ENCODE assay signal across 1 cellular context in the genomic region with DNA sequence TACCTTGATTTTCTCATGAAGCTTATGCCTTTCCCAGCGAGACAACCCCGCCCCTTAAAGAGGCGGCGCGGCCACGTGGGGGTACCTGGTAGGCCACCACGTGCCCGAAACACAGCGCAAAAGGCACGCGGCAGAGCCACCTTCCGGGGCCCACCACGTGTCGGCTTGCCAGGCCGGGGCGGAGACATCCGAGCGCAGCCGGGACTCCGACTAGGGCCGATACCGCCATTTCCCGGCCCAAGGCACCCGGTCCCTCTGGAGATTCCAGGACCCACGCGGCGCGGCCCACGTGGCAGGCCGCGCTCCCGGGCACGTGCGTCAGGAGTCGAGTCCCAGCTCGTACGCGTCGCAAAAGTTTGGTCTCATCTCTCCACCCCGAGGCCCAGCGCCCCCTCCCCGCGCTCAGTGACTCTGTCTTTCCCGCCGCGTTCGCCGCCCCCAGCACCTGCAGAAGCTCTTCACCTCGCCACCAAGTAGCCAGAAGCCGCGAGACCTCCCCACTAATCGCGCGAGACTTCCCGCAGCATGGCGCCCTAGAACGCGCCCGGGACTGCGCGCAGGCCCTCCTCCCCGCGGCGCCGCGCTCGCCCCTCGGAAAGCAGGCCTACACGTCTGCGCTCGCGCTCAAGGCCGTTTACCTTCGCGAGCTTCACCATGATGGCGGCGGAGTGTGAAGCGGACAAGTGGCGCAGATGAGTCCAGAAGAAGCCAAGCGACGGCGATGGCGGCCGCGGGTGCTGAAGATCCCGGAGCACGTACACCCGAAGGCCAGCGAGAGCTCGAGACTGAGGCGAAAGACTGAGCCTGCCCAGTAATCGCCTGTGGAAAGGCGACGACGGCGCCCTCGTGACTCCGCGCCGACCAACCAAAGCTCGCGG.
TF ChIP-seq lines count a peak whose summit lies in the region.

A gene with protein sequence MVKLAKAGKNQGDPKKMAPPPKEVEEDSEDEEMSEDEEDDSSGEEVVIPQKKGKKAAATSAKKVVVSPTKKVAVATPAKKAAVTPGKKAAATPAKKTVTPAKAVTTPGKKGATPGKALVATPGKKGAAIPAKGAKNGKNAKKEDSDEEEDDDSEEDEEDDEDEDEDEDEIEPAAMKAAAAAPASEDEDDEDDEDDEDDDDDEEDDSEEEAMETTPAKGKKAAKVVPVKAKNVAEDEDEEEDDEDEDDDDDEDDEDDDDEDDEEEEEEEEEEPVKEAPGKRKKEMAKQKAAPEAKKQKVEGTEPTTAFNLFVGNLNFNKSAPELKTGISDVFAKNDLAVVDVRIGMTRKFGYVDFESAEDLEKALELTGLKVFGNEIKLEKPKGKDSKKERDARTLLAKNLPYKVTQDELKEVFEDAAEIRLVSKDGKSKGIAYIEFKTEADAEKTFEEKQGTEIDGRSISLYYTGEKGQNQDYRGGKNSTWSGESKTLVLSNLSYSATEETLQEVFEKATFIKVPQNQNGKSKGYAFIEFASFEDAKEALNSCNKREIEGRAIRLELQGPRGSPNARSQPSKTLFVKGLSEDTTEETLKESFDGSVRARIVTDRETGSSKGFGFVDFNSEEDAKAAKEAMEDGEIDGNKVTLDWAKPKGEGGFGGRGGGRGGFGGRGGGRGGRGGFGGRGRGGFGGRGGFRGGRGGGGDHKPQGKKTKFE (minus strand): TSS at position 787 of the 878 bp plus-strand sequence. CDS start 131 bp downstream, at position 656.

TF ChIP-seq in HepG2, 621 proteins besides CTCF, POLR2A, EP300 and RAD21 (continued from another document and continues in another):
- TF ChIP-seq SPEN (CRISPR knock-in tag; IDR thresholded peaks at IDR 0.05; ENCODE audit: low read depth): no peak; the same call in none of the 2 replicates
- no peak; the same call in none of the 2 replicates for TF ChIP-seq ZNF333 (CRISPR knock-in tag; IDR thresholded peaks at IDR 0.05; ENCODE audit: borderline replicate concordance)
- no peak for TF ChIP-seq ZNF33A (CRISPR knock-in tag; IDR thresholded peaks at IDR 0.05; ENCODE audit: borderline replicate concordance)
- no peak; the same call in 1 of the 2 replicates for TF ChIP-seq BRCA1 (CRISPR knock-in tag; IDR thresholded peaks at IDR 0.05)
- peak; percentile 99 for TF ChIP-seq ZNF572 (CRISPR knock-in tag; IDR thresholded peaks at IDR 0.05)
- TF ChIP-seq, protein P1, sequence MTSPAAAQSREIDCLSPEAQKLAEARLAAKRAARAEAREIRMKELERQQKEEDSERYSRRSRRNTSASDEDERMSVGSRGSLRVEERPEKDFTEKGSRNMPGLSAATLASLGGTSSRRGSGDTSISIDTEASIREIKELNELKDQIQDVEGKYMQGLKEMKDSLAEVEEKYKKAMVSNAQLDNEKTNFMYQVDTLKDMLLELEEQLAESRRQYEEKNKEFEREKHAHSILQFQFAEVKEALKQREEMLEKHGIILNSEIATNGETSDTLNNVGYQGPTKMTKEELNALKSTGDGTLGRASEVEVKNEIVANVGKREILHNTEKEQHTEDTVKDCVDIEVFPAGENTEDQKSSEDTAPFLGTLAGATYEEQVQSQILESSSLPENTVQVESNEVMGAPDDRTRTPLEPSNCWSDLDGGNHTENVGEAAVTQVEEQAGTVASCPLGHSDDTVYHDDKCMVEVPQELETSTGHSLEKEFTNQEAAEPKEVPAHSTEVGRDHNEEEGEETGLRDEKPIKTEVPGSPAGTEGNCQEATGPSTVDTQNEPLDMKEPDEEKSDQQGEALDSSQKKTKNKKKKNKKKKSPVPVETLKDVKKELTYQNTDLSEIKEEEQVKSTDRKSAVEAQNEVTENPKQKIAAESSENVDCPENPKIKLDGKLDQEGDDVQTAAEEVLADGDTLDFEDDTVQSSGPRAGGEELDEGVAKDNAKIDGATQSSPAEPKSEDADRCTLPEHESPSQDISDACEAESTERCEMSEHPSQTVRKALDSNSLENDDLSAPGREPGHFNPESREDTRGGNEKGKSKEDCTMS (CRISPR knock-in tag; conservative IDR thresholded peaks at IDR 0.05): peak; percentile 87
- TF ChIP-seq, protein P2, sequence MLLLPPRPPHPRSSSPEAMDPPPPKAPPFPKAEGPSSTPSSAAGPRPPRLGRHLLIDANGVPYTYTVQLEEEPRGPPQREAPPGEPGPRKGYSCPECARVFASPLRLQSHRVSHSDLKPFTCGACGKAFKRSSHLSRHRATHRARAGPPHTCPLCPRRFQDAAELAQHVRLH (CRISPR knock-in tag; IDR thresholded peaks at IDR 0.05; ENCODE audit: borderline replicate concordance, low read depth): peak; percentile 75; the same call in 1 of the 2 replicates
- peak; percentile 79 for TF ChIP-seq ETV6 (CRISPR knock-in tag; conservative IDR thresholded peaks at IDR 0.05)
- TF ChIP-seq ZEB1 (IDR thresholded peaks at IDR 0.05; ENCODE audit: insufficient replicate concordance, low read depth): no peak
- TF ChIP-seq ZNF230 (CRISPR knock-in tag; IDR thresholded peaks at IDR 0.05): peak; percentile 80
- peak; percentile 92 for TF ChIP-seq ZNF564 (CRISPR knock-in tag; IDR thresholded peaks at IDR 0.05)
- peak; percentile 88 for TF ChIP-seq FOXC1 (CRISPR knock-in tag; IDR thresholded peaks at IDR 0.05; ENCODE audit: borderline replicate concordance)
- peak; percentile 99 for TF ChIP-seq MXD4 (CRISPR knock-in tag; IDR thresholded peaks at IDR 0.05)
- no peak; the same call in none of the 2 replicates for TF ChIP-seq CCDC6 (CRISPR knock-in tag; IDR thresholded peaks at IDR 0.05)
- TF ChIP-seq TOPORS (CRISPR knock-in tag; IDR thresholded peaks at IDR 0.05): peak; percentile 96
- TF ChIP-seq NCOA1 (CRISPR knock-in tag; IDR thresholded peaks at IDR 0.05): 0 out of 2 replicates have a peak, but pooled peaks have one; percentile 68
- TF ChIP-seq ZNF747 (CRISPR knock-in tag; IDR thresholded peaks at IDR 0.05; ENCODE audit: borderline replicate concordance): peak; percentile 93; the same call in 1 of the 2 replicates
- 0 out of 2 replicates have a peak, but pooled peaks have one; percentile 68 for TF ChIP-seq ZBTB3 (CRISPR knock-in tag; IDR thresholded peaks at IDR 0.05; ENCODE audit: borderline replicate concordance, low read depth)
- TF ChIP-seq IRF2 (CRISPR knock-in tag; IDR thresholded peaks at IDR 0.05): peak; percentile 82
- TF ChIP-seq U2AF1 (optimal IDR thresholded peaks at IDR 0.05; ENCODE audit: low read depth, low read length): peak; percentile 89
- TF ChIP-seq KAT7 (CRISPR knock-in tag; IDR thresholded peaks at IDR 0.05; ENCODE audit: borderline replicate concordance): peak; percentile 90; the same call in 1 of the 2 replicates
- peak; percentile 50; the same call in 1 of the 2 replicates for TF ChIP-seq ZNF205 (CRISPR knock-in tag; IDR thresholded peaks at IDR 0.05)
- peak; percentile 61 for TF ChIP-seq HOXD1 (CRISPR knock-in tag; IDR thresholded peaks at IDR 0.05)
- TF ChIP-seq, protein P3, sequence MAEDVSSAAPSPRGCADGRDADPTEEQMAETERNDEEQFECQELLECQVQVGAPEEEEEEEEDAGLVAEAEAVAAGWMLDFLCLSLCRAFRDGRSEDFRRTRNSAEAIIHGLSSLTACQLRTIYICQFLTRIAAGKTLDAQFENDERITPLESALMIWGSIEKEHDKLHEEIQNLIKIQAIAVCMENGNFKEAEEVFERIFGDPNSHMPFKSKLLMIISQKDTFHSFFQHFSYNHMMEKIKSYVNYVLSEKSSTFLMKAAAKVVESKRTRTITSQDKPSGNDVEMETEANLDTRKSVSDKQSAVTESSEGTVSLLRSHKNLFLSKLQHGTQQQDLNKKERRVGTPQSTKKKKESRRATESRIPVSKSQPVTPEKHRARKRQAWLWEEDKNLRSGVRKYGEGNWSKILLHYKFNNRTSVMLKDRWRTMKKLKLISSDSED (CRISPR knock-in tag; IDR thresholded peaks at IDR 0.05): peak; percentile 59; the same call in 1 of the 2 replicates
- TF ChIP-seq, protein P4, sequence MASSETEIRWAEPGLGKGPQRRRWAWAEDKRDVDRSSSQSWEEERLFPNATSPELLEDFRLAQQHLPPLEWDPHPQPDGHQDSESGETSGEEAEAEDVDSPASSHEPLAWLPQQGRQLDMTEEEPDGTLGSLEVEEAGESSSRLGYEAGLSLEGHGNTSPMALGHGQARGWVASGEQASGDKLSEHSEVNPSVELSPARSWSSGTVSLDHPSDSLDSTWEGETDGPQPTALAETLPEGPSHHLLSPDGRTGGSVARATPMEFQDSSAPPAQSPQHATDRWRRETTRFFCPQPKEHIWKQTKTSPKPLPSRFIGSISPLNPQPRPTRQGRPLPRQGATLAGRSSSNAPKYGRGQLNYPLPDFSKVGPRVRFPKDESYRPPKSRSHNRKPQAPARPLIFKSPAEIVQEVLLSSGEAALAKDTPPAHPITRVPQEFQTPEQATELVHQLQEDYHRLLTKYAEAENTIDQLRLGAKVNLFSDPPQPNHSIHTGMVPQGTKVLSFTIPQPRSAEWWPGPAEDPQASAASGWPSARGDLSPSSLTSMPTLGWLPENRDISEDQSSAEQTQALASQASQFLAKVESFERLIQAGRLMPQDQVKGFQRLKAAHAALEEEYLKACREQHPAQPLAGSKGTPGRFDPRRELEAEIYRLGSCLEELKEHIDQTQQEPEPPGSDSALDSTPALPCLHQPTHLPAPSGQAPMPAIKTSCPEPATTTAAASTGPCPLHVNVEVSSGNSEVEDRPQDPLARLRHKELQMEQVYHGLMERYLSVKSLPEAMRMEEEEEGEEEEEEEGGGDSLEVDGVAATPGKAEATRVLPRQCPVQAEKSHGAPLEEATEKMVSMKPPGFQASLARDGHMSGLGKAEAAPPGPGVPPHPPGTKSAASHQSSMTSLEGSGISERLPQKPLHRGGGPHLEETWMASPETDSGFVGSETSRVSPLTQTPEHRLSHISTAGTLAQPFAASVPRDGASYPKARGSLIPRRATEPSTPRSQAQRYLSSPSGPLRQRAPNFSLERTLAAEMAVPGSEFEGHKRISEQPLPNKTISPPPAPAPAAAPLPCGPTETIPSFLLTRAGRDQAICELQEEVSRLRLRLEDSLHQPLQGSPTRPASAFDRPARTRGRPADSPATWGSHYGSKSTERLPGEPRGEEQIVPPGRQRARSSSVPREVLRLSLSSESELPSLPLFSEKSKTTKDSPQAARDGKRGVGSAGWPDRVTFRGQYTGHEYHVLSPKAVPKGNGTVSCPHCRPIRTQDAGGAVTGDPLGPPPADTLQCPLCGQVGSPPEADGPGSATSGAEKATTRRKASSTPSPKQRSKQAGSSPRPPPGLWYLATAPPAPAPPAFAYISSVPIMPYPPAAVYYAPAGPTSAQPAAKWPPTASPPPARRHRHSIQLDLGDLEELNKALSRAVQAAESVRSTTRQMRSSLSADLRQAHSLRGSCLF (CRISPR knock-in tag; IDR thresholded peaks at IDR 0.05; ENCODE audit: borderline replicate concordance): peak; percentile 76
- peak; percentile 91 for TF ChIP-seq NFATC3 (CRISPR knock-in tag; IDR thresholded peaks at IDR 0.05)
- peak; percentile 85 for TF ChIP-seq SMYD3 (CRISPR knock-in tag; IDR thresholded peaks at IDR 0.05)
- TF ChIP-seq ZNF468 (CRISPR knock-in tag; IDR thresholded peaks at IDR 0.05): peak; percentile 97
- peak; percentile 61 for TF ChIP-seq MYNN (CRISPR knock-in tag; IDR thresholded peaks at IDR 0.05; ENCODE audit: low read depth)
- peak; percentile 88; the same call in 1 of the 2 replicates for TF ChIP-seq NAIF1 (CRISPR knock-in tag; IDR thresholded peaks at IDR 0.05; ENCODE audit: borderline replicate concordance)
- peak; percentile 99 for TF ChIP-seq TAF1 (CRISPR knock-in tag; IDR thresholded peaks at IDR 0.05)
- peak; percentile 90 for TF ChIP-seq NFRKB (IDR thresholded peaks at IDR 0.05)
- TF ChIP-seq, protein P5, sequence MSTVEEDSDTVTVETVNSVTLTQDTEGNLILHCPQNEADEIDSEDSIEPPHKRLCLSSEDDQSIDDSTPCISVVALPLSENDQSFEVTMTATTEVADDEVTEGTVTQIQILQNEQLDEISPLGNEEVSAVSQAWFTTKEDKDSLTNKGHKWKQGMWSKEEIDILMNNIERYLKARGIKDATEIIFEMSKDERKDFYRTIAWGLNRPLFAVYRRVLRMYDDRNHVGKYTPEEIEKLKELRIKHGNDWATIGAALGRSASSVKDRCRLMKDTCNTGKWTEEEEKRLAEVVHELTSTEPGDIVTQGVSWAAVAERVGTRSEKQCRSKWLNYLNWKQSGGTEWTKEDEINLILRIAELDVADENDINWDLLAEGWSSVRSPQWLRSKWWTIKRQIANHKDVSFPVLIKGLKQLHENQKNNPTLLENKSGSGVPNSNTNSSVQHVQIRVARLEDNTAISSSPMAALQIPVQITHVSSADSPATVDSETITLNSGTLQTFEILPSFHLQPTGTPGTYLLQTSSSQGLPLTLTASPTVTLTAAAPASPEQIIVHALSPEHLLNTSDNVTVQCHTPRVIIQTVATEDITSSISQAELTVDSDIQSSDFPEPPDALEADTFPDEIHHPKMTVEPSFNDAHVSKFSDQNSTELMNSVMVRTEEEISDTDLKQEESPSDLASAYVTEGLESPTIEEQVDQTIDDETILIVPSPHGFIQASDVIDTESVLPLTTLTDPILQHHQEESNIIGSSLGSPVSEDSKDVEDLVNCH (CRISPR knock-in tag; IDR thresholded peaks at IDR 0.05): peak; percentile 90; the same call in 1 of the 2 replicates
- peak; percentile 17; the same call in 1 of the 2 replicates for TF ChIP-seq RCOR2 (CRISPR knock-in tag; IDR thresholded peaks at IDR 0.05)
- TF ChIP-seq, protein P6, sequence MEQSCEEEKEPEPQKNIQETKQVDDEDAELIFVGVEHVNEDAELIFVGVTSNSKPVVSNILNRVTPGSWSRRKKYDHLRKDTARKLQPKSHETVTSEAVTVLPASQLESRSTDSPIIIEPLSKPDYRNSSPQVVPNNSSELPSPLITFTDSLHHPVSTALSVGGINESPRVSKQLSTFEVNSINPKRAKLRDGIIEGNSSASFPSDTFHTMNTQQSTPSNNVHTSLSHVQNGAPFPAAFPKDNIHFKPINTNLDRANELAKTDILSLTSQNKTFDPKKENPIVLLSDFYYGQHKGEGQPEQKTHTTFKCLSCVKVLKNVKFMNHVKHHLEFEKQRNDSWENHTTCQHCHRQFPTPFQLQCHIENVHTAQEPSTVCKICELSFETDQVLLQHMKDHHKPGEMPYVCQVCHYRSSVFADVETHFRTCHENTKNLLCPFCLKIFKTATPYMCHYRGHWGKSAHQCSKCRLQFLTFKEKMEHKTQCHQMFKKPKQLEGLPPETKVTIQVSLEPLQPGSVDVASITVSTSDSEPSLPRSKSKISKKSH (CRISPR knock-in tag; IDR thresholded peaks at IDR 0.05; ENCODE audit: borderline replicate concordance): peak; percentile 64
- peak; percentile 98 for TF ChIP-seq NFIB (CRISPR knock-in tag; IDR thresholded peaks at IDR 0.05; ENCODE audit: borderline replicate concordance)
- peak; percentile 77 for TF ChIP-seq GFI1 (CRISPR knock-in tag; IDR thresholded peaks at IDR 0.05; ENCODE audit: borderline replicate concordance)
- TF ChIP-seq ZNF569 (CRISPR knock-in tag; IDR thresholded peaks at IDR 0.05; ENCODE audit: borderline replicate concordance): peak; percentile 97; the same call in 1 of the 2 replicates
- TF ChIP-seq ZNF335 (CRISPR knock-in tag; IDR thresholded peaks at IDR 0.05): peak; percentile 80; the same call in 1 of the 2 replicates
- peak; percentile 68; the same call in 1 of the 2 replicates for TF ChIP-seq PPARG (CRISPR knock-in tag; conservative IDR thresholded peaks at IDR 0.05)
- no peak for TF ChIP-seq HMGA1 (CRISPR knock-in tag; conservative IDR thresholded peaks at IDR 0.05)
- TF ChIP-seq, protein P7, sequence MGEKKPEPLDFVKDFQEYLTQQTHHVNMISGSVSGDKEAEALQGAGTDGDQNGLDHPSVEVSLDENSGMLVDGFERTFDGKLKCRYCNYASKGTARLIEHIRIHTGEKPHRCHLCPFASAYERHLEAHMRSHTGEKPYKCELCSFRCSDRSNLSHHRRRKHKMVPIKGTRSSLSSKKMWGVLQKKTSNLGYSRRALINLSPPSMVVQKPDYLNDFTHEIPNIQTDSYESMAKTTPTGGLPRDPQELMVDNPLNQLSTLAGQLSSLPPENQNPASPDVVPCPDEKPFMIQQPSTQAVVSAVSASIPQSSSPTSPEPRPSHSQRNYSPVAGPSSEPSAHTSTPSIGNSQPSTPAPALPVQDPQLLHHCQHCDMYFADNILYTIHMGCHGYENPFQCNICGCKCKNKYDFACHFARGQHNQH (CRISPR knock-in tag; IDR thresholded peaks at IDR 0.05): peak; percentile 85
- peak; percentile 86 for TF ChIP-seq ATF7-NPFF (CRISPR knock-in tag; IDR thresholded peaks at IDR 0.05; ENCODE audit: low read depth)
- peak; percentile 97 for TF ChIP-seq KDM2A (CRISPR knock-in tag; IDR thresholded peaks at IDR 0.05; ENCODE audit: borderline replicate concordance, low read depth)
